1 cellular context compared by ENCODE assay signal in genomic region chr5:41883243-41883642, GRCh38.
TF ChIP-seq lines count a peak whose summit lies in the region.

No MANE protein-coding gene starts in this region.

TF ChIP-seq in K562, 482 proteins besides CTCF, POLR2A, EP300 and RAD21 (continued from another document and continues in another):
- TF ChIP-seq BCLAF1 (IDR thresholded peaks at IDR 0.05; ENCODE audit: borderline replicate concordance in 1 of 2, control insufficient read depth in 1 of 2, low read depth in 2 of 2, low read length in 1 of 2), result no peak
- no peak for TF ChIP-seq SMARCA5 (IDR thresholded peaks at IDR 0.05)
- TF ChIP-seq TOE1 (IDR thresholded peaks at IDR 0.05; ENCODE audit: borderline replicate concordance), result peak; percentile 34; the same call in 1 of the 2 replicates
- no peak for TF ChIP-seq TOE1 (CRISPR knock-in tag; IDR thresholded peaks at IDR 0.05; ENCODE audit: borderline replicate concordance, low read depth)
- peak; percentile 60; the same call in 1 of the 2 replicates for TF ChIP-seq ARID3A (IDR thresholded peaks at IDR 0.05; ENCODE audit: borderline replicate concordance, low read depth, low read length)
- no peak for TF ChIP-seq ZNF197 (CRISPR knock-in tag; IDR thresholded peaks at IDR 0.05; ENCODE audit: low read depth)
- no peak for TF ChIP-seq ZNF274 (IDR thresholded peaks at IDR 0.05; ENCODE audit: borderline replicate concordance, low read depth, low read length)
- 0 out of 2 replicates have a peak, but pooled peaks have one; percentile 14 for TF ChIP-seq CEBPB (tag; IDR thresholded peaks at IDR 0.05)
- no peak for TF ChIP-seq GTF3C2 (IDR thresholded peaks at IDR 0.05; ENCODE audit: borderline replicate concordance, extremely low read depth, insufficient read length)
- no peak for TF ChIP-seq FIP1L1 (IDR thresholded peaks at IDR 0.05; ENCODE audit: low read depth, low read length, poor library complexity, severe bottlenecking)
- peak; percentile 76; the same call in 1 of the 2 replicates for TF ChIP-seq SREBF1 (IDR thresholded peaks at IDR 0.05; ENCODE audit: borderline replicate concordance, low read depth, low read length)
- TF ChIP-seq SFPQ (IDR thresholded peaks at IDR 0.05; ENCODE audit: low read depth, low read length), result no peak
- TF ChIP-seq TCFL5 (CRISPR knock-in tag; conservative IDR thresholded peaks at IDR 0.05), result no peak
- no peak for TF ChIP-seq ZNF561 (CRISPR knock-in tag; conservative IDR thresholded peaks at IDR 0.05)
- no peak for TF ChIP-seq CREB1 (IDR thresholded peaks at IDR 0.05)
- TF ChIP-seq CREB1 (CRISPR knock-in tag; IDR thresholded peaks at IDR 0.05), result no peak
- TF ChIP-seq HOMEZ (CRISPR knock-in tag; IDR thresholded peaks at IDR 0.05), result no peak
- TF ChIP-seq BCL6 (CRISPR knock-in tag; IDR thresholded peaks at IDR 0.05), result no peak
- TF ChIP-seq SIN3A (IDR thresholded peaks at IDR 0.05; ENCODE audit: borderline replicate concordance in 2 of 2, control insufficient read depth in 1 of 2, low read depth in 2 of 2, low read length in 2 of 2), result no peak
- TF ChIP-seq PHF21A (IDR thresholded peaks at IDR 0.05; ENCODE audit: borderline replicate concordance, low read depth), result no peak
- no peak for TF ChIP-seq WHSC1 (IDR thresholded peaks at IDR 0.05; ENCODE audit: low read length)
- no peak for TF ChIP-seq ATF2 (CRISPR knock-in tag; IDR thresholded peaks at IDR 0.05)
- no peak for TF ChIP-seq NFE2L1 (tag; IDR thresholded peaks at IDR 0.05; ENCODE audit: borderline replicate concordance, low read depth)
- peak; percentile 96 for TF ChIP-seq SMAD4 (CRISPR knock-in tag; conservative IDR thresholded peaks at IDR 0.05)
- no peak for TF ChIP-seq IRF2 (CRISPR knock-in tag; IDR thresholded peaks at IDR 0.05)
- TF ChIP-seq ZSCAN29 (IDR thresholded peaks at IDR 0.05), result no peak
- TF ChIP-seq NFE2 (IDR thresholded peaks at IDR 0.05; ENCODE audit: low read depth), result no peak
- no peak for TF ChIP-seq ZBTB1 (CRISPR knock-in tag; IDR thresholded peaks at IDR 0.05; ENCODE audit: borderline replicate concordance, low read depth)
- TF ChIP-seq NELFE (IDR thresholded peaks at IDR 0.05; ENCODE audit: insufficient read depth, insufficient read length), result no peak
- TF ChIP-seq NR2F6 (CRISPR knock-in tag; IDR thresholded peaks at IDR 0.05), result no peak
- TF ChIP-seq SREBF2 (CRISPR knock-in tag; IDR thresholded peaks at IDR 0.05), result no peak
- 0 out of 2 replicates have a peak, but pooled peaks have one; percentile 39 for TF ChIP-seq ZNF589 (CRISPR knock-in tag; IDR thresholded peaks at IDR 0.05; ENCODE audit: low read depth)
- peak; percentile 55; the same call in 1 of the 2 replicates for TF ChIP-seq ZNF395 (CRISPR knock-in tag; IDR thresholded peaks at IDR 0.05)
- TF ChIP-seq HIVEP1 (CRISPR knock-in tag; IDR thresholded peaks at IDR 0.05), result no peak
- TF ChIP-seq EHMT2 (IDR thresholded peaks at IDR 0.05), result 0 out of 2 replicates have a peak, but pooled peaks have one; percentile 8
- no peak for TF ChIP-seq PRPF4 (IDR thresholded peaks at IDR 0.05; ENCODE audit: insufficient read depth, low read depth, low read length, poor library complexity, severe bottlenecking)
- TF ChIP-seq BRD9 (IDR thresholded peaks at IDR 0.05; ENCODE audit: low read depth, partially characterized antibody), result peak; percentile 46
- TF ChIP-seq ZBTB5 (IDR thresholded peaks at IDR 0.05), result no peak
- TF ChIP-seq HDAC3 (IDR thresholded peaks at IDR 0.05; ENCODE audit: borderline replicate concordance, partially characterized antibody), result peak; percentile 71
- 0 out of 4 replicates have a peak, but pooled peaks of 1 of the 2 experiments have one; percentile 31 for TF ChIP-seq ZNF639 (CRISPR knock-in tag; conservative IDR thresholded peaks at IDR 0.05 in 1 of 2, IDR thresholded peaks at IDR 0.05 in 1 of 2)
- TF ChIP-seq ZBED1 (IDR thresholded peaks at IDR 0.05), result no peak
